9 cellular contexts compared by ENCODE assay signal in the genomic region with DNA sequence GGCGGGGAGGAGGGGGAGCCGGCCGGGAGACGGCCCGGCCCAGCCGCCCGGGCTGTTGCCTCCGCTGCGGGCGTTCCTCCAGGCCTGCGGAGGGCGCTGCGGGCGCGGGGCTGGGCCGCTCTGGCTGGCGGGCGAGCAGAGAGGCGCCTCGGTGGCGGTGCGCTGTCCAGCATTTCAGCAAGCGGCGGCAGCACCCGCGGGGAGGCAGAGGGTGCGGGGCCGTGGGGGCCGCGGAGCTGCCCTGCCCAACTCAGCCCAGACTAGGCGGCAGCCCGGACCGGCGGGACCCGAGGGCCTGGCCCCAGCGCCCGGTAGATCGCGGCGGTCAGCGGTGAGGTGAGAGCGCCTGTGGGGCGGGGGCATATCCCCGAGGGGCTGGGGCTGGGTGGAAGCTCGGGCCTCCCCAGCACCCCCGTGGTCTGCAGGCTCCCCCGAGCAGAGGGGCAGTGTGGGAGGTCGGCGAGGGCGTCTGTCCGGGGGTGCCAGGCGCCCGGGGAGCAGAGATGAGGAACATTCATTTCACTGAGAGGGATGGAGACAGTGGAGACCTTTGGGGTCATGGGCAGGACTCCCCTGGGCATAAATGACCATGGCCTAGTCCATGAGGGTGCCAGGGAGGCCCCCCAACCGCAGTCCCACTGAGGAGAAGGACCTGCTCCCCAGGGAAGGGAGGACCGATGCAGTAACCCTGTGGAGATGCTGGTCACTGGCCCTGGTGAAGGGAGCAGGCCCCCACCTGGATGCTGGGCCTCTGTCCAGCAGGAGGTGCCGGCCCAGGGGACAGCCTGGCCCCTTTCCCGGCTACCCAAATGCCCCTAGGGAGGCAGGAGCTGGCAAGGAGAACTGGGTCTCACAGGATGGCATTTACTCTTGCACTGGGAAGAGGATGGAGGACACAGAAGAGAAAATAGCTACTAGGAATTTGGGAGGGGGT. TPM values are rescaled to one million over a fixed set of nuclear protein-coding genes. Genes with fewer than 3 reads are reported as not detected.
DNase-seq lines count a peak whose midpoint lies in the region; ATAC-seq, FAIRE-seq and TF ChIP-seq lines count a peak whose summit lies in the region.
"Had no signal": no experiment of that assay in that cellular context is flagged by ENCODE, and none has a peak within 500 bp of the region (broad histone marks: within the 10 kb centered on the region; RNA-seq: fewer than 3 reads in every experiment).

A gene with protein sequence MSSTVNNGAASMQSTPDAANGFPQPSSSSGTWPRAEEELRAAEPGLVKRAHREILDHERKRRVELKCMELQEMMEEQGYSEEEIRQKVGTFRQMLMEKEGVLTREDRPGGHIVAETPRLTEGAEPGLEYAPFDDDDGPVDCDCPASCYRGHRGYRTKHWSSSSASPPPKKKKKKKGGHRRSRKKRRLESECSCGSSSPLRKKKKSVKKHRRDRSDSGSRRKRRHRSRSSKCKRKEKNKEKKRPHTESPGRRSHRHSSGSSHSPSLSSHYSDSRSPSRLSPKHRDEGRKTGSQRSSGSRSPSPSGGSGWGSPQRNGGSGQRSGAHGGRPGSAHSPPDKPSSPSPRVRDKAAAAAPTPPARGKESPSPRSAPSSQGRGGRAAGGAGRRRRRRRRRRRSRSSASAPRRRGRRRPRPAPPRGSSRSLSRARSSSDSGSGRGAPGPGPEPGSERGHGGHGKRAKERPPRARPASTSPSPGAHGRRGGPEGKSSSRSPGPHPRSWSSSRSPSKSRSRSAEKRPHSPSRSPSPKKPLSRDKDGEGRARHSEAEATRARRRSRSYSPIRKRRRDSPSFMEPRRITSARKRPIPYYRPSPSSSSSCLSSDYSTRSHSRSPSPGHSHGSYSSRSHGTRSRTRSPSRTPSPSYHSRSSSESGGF (plus strand): TSS at position 165 of the 934 bp plus-strand sequence. CDS start 33,171 bp downstream, outside the sequence.

- no peaks in the 10 kb centered on the region for H3K9me1 ChIP-seq in keratinocyte (ENCODE audit: control insufficient read depth, extremely low read depth, insufficient read depth, low read length)

- H3K27ac ChIP-seq in keratinocyte (ENCODE audit: control insufficient read depth, insufficient read depth, low read length) = no peak within 1 kb of the TSS

- no peak for FAIRE-seq in keratinocyte (lab: Jason Lieb, UNC)
- FAIRE-seq: endometrium had no signal

- no peaks in the 10 kb centered on the region for H3K9me3 ChIP-seq in keratinocyte (ENCODE audit: control insufficient read depth, low read depth, low read length)

- no peak within 1 kb of the TSS for H3K4me2 ChIP-seq in keratinocyte (ENCODE audit: control insufficient read depth, extremely low read depth, insufficient read depth, low read depth, low read length)

- H4K20me1 ChIP-seq in keratinocyte (ENCODE audit: control insufficient read depth, extremely low read depth, insufficient read depth, low read length) = no peaks in the 10 kb centered on the region

- ATAC-seq in HG02973 (IDR thresholded peaks at IDR 0.05; ENCODE audit: unreplicated experiment) (peak; percentile 70), HG02938 (IDR thresholded peaks at IDR 0.05; ENCODE audit: unreplicated experiment) (no peak)

- TF ChIP-seq CTCF in keratinocyte (optimal IDR thresholded peaks at IDR 0.05 in 1 of 3, IDR thresholded peaks at IDR 0.05 in 1 of 3, conservative IDR thresholded peaks at IDR 0.05 in 1 of 3; ENCODE audit: extremely low read depth in 1 of 3, insufficient read depth in 2 of 3, low read length in 3 of 3) = peak; percentile 36 to 94 (median 63)

- no peak within 1 kb of the TSS for H3K9ac ChIP-seq in keratinocyte (ENCODE audit: control insufficient read depth, extremely low read depth, insufficient read depth, low read length)

- H3K4me3 ChIP-seq in keratinocyte (ENCODE audit: control insufficient read depth in 2 of 3, extremely low read depth in 1 of 3, insufficient read depth in 2 of 3, low read depth in 1 of 3, low read length in 3 of 3) = no peak within 1 kb of the TSS

- dilution Hi-C loops in keratinocyte (cut with MboI; ENCODE audit: extremely low pct_ligation_motif_present, low sequenced_read_pairs) = loop anchor here (10.0 kb wide), 1 partner anchor 83 kb away; no protein-coding TSS in a partner anchor

- peak; percentile 71 for DNase-seq in EH (ENCODE audit: low read depth)
- DNase-seq in NCI-H226 = peak; percentile 63
- peak; percentile 83 for DNase-seq in activated CD4-positive, CD25-positive, alpha-beta regulatory T cell treated with anti-CD3 and anti-CD28 coated beads, Interleukin-2, amount 50 U/mL, for 72 hours
- peak; percentile 78 for DNase-seq in central memory CD4-positive, alpha-beta T cell
- no peak for DNase-seq in keratinocyte (ENCODE audit: low read depth, low spot score)
- DNase-seq in stimulated activated CD4-positive, alpha-beta T cell treated with anti-CD3 and anti-CD28 coated beads, Interleukin-15, amount 100 ng/mL, for 48 hours (ENCODE audit: low read depth in 2 of 2) = peak; percentile 64 to 79

- no peaks in the 10 kb centered on the region for H3K4me1 ChIP-seq in keratinocyte (ENCODE audit: control insufficient read depth, extremely low read depth, insufficient read depth, low read length)

- no peaks in the 10 kb centered on the region for H3K36me3 ChIP-seq in keratinocyte (ENCODE audit: control insufficient read depth in 2 of 2, extremely low read depth in 1 of 2, insufficient read depth in 2 of 2, low read length in 2 of 2)

- H3K79me2 ChIP-seq in keratinocyte (ENCODE audit: control insufficient read depth, insufficient read depth, low read length) = no peaks in the 10 kb centered on the region

- no peak within 1 kb of the TSS for H2AFZ ChIP-seq in keratinocyte (ENCODE audit: control insufficient read depth, low read length)

- H3K27me3 ChIP-seq in keratinocyte (ENCODE audit: control insufficient read depth, extremely low read depth, insufficient read depth, low read length) = peaks cover 3% of the 10 kb centered on the region

RNA-seq across cellular contexts. Expression of the gene that starts here (rescaled TPM):
- polyA plus RNA-seq in keratinocyte = 0.30 to 0.52 TPM (median 0.46 TPM) in 3 replicates
- 0.56 TPM for polyA plus RNA-seq in keratinocyte (2011; ENCODE audit: low read depth)
- 0.34 and 0.62 TPM in 2 replicates for polyA plus RNA-seq in keratinocyte (2011; cell fraction: cytosol; rRNA removed)
- 0.47 and 0.83 TPM in 2 replicates for polyA plus RNA-seq in keratinocyte (2011; cell fraction: nucleus; rRNA removed)
- polyA plus RNA-seq in keratinocyte (2012; ENCODE audit: low replicate concordance) = 0.64 and 2.7 TPM in 2 replicates
- polyA minus RNA-seq in keratinocyte = 0.29 to 0.40 TPM in 2 of 3 replicates, not detected in the other
- not detected for polyA minus RNA-seq in keratinocyte (2011; cell fraction: cytosol; rRNA and poly(A)+ RNA removed)
- 0.42 and 0.54 TPM in 2 replicates for polyA minus RNA-seq in keratinocyte (2011; cell fraction: nucleus; rRNA and poly(A)+ RNA removed)
